ENCODE assay signal across 11 cellular contexts in the genomic region with DNA sequence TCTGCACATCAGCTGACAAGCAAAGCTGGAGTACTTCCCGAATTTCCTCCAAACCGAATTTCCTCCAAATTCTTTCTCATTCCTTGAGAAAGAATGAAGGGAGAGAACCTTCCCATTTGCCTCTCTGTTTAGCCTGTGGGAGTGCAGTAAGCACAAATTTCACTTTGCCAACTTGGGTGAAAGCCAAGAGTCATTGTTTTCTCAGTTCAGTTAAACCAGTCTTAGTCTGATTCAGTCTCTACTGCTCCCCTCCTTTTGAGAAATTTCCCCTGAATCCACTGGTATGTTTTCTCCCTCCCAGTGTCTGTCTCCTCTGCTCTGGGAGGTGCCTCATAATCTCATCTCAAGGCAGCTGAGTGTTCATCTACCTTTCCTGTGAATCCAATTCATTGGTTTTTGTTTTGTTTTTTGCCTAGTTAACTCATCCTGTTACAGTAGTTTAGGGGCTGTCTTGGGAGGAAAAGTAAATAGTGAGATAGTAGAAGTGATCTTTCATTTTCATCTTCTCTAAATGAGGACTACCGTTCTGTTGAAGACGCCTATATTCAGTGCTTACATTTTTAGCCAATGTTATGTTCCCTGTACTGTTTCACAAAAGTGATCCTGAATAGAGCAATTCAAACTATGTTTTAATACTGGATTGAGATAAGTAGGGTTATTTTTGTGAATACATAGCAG. TPM values are rescaled to one million over a fixed set of nuclear protein-coding genes. Genes with fewer than 3 reads are reported as not detected.
DNase-seq lines count a peak whose midpoint lies in the region; ATAC-seq and TF ChIP-seq lines count a peak whose summit lies in the region.
"Had no signal": no experiment of that assay in that cellular context is flagged by ENCODE, and none has a peak within 500 bp of the region (broad histone marks: within the 10 kb centered on the region; RNA-seq: fewer than 3 reads in every experiment).

No MANE protein-coding gene starts in this region.

- peaks cover 4% of the 10 kb centered on the region for H3K27me3 Mint-ChIP-seq in HFFc6 (ENCODE audit: insufficient read depth)

- peaks cover 24% of the 10 kb centered on the region for H3K4me1 Mint-ChIP-seq in HFFc6 (ENCODE audit: low read depth)
- H3K4me1 Mint-ChIP-seq: neural progenitor cell had no signal

- H3K4me3 ChIP-seq in foreskin fibroblast (ENCODE audit: low read depth in 1 of 2, low read length in 2 of 2): no peak overlapping the region
- H3K4me3 ChIP-seq: neural progenitor cell, vagina had no signal

- peak; percentile 2 for DNase-seq in HFFc6
- peak; percentile 65 to 82 for DNase-seq in foreskin fibroblast
- peak; percentile 11 for DNase-seq in superior temporal gyrus (ENCODE audit: extremely low spot score)
- DNase-seq in stimulated activated naive CD8-positive, alpha-beta T cell treated with anti-CD3 and anti-CD28 coated beads, Interleukin-15, Interleukin-2, amounts not matched to agents 100 U/mL and 50 U/mL, for 24 hours: no peak
- DNase-seq: DMS79 had no signal

- peak overlapping the region; percentile 35 for H3K27ac ChIP-seq in VCaP
- H3K27ac ChIP-seq: neural progenitor cell, vagina had no signal

- TF ChIP-seq CTCF in HFFc6 (IDR thresholded peaks at IDR 0.05) (no peak), VCaP (conservative IDR thresholded peaks at IDR 0.05) (no peak), foreskin fibroblast (IDR thresholded peaks at IDR 0.05; ENCODE audit: low read depth, low read length) (no peak)

- H3K9me3 Mint-ChIP-seq in HFFc6: no peaks in the 10 kb centered on the region
- H3K9me3 Mint-ChIP-seq: dendritic cell treated with granulocyte-macrophage colony-stimulating factor and Interleukin-4, amounts not matched to agents 40 ng/mL and 50 ng/mL, for 4 days had no signal

- no peak overlapping the region; the same call in 1 of the 2 replicates for H3K4me3 Mint-ChIP-seq in HFFc6
- H3K4me3 Mint-ChIP-seq: dendritic cell treated with granulocyte-macrophage colony-stimulating factor and Interleukin-4, amounts not matched to agents 40 ng/mL and 50 ng/mL, for 4 days; neural progenitor cell had no signal

- no peak for ATAC-seq in HG03432 (IDR thresholded peaks at IDR 0.05; ENCODE audit: unreplicated experiment)
- ATAC-seq in stimulated activated naive CD8-positive, alpha-beta T cell treated with anti-CD3 and anti-CD28 coated beads, Interleukin-15, Interleukin-2, amounts not matched to agents 100 U/mL and 50 U/mL, for 24 hours: no peak
- ATAC-seq in HG03342 (IDR thresholded peaks at IDR 0.05; ENCODE audit: unreplicated experiment): no peak

- H3K27ac Mint-ChIP-seq in HFFc6: peak overlapping the region; percentile 53; the same call in 1 of the 2 replicates
- H3K27ac Mint-ChIP-seq: dendritic cell treated with granulocyte-macrophage colony-stimulating factor and Interleukin-4, amounts not matched to agents 40 ng/mL and 50 ng/mL, for 4 days; neural progenitor cell had no signal

- no peaks in the 10 kb centered on the region for H3K36me3 Mint-ChIP-seq in HFFc6 (ENCODE audit: low read depth)
- H3K36me3 Mint-ChIP-seq: neural progenitor cell had no signal

RNA-seq across cellular contexts. Expression of gene SYTL5, which starts 49.0 kb away (rescaled TPM):
- total RNA-seq in HFFc6 (2021; fragmentation: NEBNext Ultra II Directional; extraction: Animal tissue kit (Norgen Biotek cat#: 25700)): under 1 TPM; 0.10 to 0.21 (median 0.16) TPM
